8 cellular contexts compared by ENCODE assay signal in genomic region chr2:215728504-215729065, GRCh38.
DNase-seq lines count a peak whose midpoint lies in the region; ATAC-seq, FAIRE-seq and TF ChIP-seq lines count a peak whose summit lies in the region.

No MANE protein-coding gene starts in this region.

- no peaks in the 10 kb centered on the region for H3K27me3 ChIP-seq in keratinocyte (ENCODE audit: control insufficient read depth, extremely low read depth, insufficient read depth, low read length)

- no peaks in the 10 kb centered on the region for H3K9me1 ChIP-seq in keratinocyte (ENCODE audit: control insufficient read depth, extremely low read depth, insufficient read depth, low read length)

- H3K27ac Mint-ChIP-seq in activated CD4-positive, alpha-beta T cell treated with anti-CD3 and anti-CD28 coated beads, Interleukin-2, amount 10 ng/mL, durations not matched to agents 24 days and 14 days: no peak overlapping the region

- no peak overlapping the region for H2AFZ ChIP-seq in keratinocyte (ENCODE audit: control insufficient read depth, low read length)

- no peaks in the 10 kb centered on the region for H3K4me1 Mint-ChIP-seq in activated CD4-positive, alpha-beta T cell treated with anti-CD3 and anti-CD28 coated beads, Interleukin-2, amount 10 ng/mL, durations not matched to agents 24 days and 14 days

- dilution Hi-C loops in keratinocyte (cut with MboI; ENCODE audit: extremely low pct_ligation_motif_present, low sequenced_read_pairs): no loop called here

- ATAC-seq in GM18498 (IDR thresholded peaks at IDR 0.05; ENCODE audit: unreplicated experiment) (peak; percentile 77), HG02610 (IDR thresholded peaks at IDR 0.05; ENCODE audit: unreplicated experiment) (peak; percentile 63)

- DNase-seq in RCC 7860 (ENCODE audit: low spot score) (peak; percentile 70), keratinocyte (ENCODE audit: low read depth, low spot score) (no peak), hippocampal formation (lab: John Stamatoyannopoulos, UW) (no peak), NCI-H2029 treated with DMSO at 0.1 percent for 48 hours (lab: John Stamatoyannopoulos, UW) (no peak), NCI-H1048 (lab: John Stamatoyannopoulos, UW) (no peak)
- DNase-seq in activated CD4-positive, alpha-beta T cell treated with anti-CD3 and anti-CD28 coated beads, Interleukin-2, amount 10 ng/mL, durations not matched to agents 24 days and 14 days: no peak

- H3K79me2 ChIP-seq in keratinocyte (ENCODE audit: control insufficient read depth, insufficient read depth, low read length): no peaks in the 10 kb centered on the region

- no peaks in the 10 kb centered on the region for H4K20me1 ChIP-seq in keratinocyte (ENCODE audit: control insufficient read depth, extremely low read depth, insufficient read depth, low read length)

- peaks cover 2% of the 10 kb centered on the region for H3K27me3 Mint-ChIP-seq in activated CD4-positive, alpha-beta T cell treated with anti-CD3 and anti-CD28 coated beads, Interleukin-2, amount 10 ng/mL, durations not matched to agents 24 days and 14 days

- H3K4me1 ChIP-seq in keratinocyte (ENCODE audit: control insufficient read depth, extremely low read depth, insufficient read depth, low read length): peaks cover 14% of the 10 kb centered on the region

- H3K36me3 Mint-ChIP-seq in activated CD4-positive, alpha-beta T cell treated with anti-CD3 and anti-CD28 coated beads, Interleukin-2, amount 10 ng/mL, durations not matched to agents 24 days and 14 days (ENCODE audit: low read depth): no peaks in the 10 kb centered on the region

- FAIRE-seq in RCC 7860 (lab: Jason Lieb, UNC) (peak; percentile 87), keratinocyte (lab: Jason Lieb, UNC) (peak; percentile 90)

- H3K4me2 ChIP-seq in keratinocyte (ENCODE audit: control insufficient read depth, extremely low read depth, insufficient read depth, low read depth, low read length): no peak overlapping the region

- H3K27ac ChIP-seq in keratinocyte (ENCODE audit: control insufficient read depth, insufficient read depth, low read length): no peak overlapping the region

- no peak for TF ChIP-seq CTCF in keratinocyte (optimal IDR thresholded peaks at IDR 0.05 in 1 of 3, IDR thresholded peaks at IDR 0.05 in 1 of 3, conservative IDR thresholded peaks at IDR 0.05 in 1 of 3; ENCODE audit: extremely low read depth in 1 of 3, insufficient read depth in 2 of 3, low read length in 3 of 3)

- H3K4me3 ChIP-seq in keratinocyte (ENCODE audit: control insufficient read depth in 2 of 3, extremely low read depth in 1 of 3, insufficient read depth in 2 of 3, low read depth in 1 of 3, low read length in 3 of 3): no peak overlapping the region

- no peak overlapping the region for H3K4me3 Mint-ChIP-seq in activated CD4-positive, alpha-beta T cell treated with anti-CD3 and anti-CD28 coated beads, Interleukin-2, amount 10 ng/mL, durations not matched to agents 24 days and 14 days

- H3K36me3 ChIP-seq in keratinocyte (ENCODE audit: control insufficient read depth in 2 of 2, extremely low read depth in 1 of 2, insufficient read depth in 2 of 2, low read length in 2 of 2): no peaks in the 10 kb centered on the region

- H3K9me3 Mint-ChIP-seq in activated CD4-positive, alpha-beta T cell treated with anti-CD3 and anti-CD28 coated beads, Interleukin-2, amount 10 ng/mL, durations not matched to agents 24 days and 14 days: no peaks in the 10 kb centered on the region

- intact Hi-C loops in activated CD4-positive, alpha-beta T cell treated with anti-CD3 and anti-CD28 coated beads, Interleukin-2, amount 10 ng/mL, durations not matched to agents 24 days and 14 days (cut with micrococcal nuclease): no loop called here

- H3K9me3 ChIP-seq in keratinocyte (ENCODE audit: control insufficient read depth, low read depth, low read length): no peaks in the 10 kb centered on the region

- no peak overlapping the region for H3K9ac ChIP-seq in keratinocyte (ENCODE audit: control insufficient read depth, extremely low read depth, insufficient read depth, low read length)
